In the genomic region with DNA sequence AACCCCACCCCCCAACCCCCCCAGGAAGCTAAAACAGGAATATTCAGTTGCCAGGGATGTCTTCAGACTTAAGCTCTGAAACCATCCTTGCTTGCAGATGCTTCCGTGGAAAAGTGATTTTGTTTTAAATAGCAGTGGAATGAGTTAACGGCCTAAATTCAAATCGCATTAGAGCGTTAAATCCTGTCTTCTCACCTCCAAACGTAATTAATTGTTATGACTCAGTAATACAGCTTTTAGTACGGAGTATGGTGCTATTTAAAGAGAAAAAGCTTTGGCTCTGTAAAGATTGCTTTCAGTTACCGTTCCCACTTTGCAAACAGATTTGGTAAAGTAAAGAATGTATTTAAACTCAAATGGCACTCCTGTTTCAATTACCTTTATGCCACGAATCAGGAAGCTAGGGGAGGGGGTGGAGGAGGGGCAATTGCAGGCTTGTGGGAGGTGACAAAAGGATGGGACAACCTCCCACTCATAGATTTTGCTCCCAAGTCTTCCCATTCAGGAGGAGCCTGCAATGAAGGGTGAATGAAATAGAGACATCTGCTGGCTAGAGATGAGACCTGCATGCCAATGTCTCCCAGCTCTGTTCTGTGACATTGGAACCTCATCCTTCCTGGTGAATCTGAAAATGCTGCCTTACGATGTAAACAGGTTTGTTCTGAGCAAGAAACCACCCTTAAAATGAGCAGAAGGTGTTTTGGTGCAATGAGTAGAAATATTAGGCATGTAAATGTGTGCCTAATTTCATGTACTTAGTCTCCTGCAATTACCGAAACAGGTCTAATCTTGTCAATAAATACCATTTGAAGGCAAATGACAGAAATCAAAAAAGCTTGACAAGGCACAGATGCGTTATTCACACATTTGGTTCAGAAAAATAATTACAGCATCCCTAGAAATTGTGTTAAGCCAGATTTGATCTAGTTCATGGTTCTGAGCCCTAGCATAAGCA, we compare ENCODE assay signal across 9 cellular contexts. TPM values are rescaled to one million over a fixed set of nuclear protein-coding genes. Genes with fewer than 3 reads are reported as not detected.
DNase-seq lines count a peak whose midpoint lies in the region; ATAC-seq lines count a peak whose summit lies in the region.
"Had no signal": no experiment of that assay in that cellular context is flagged by ENCODE, and none has a peak within 500 bp of the region (broad histone marks: within the 10 kb centered on the region; RNA-seq: fewer than 3 reads in every experiment).

No MANE protein-coding gene starts in this region.

- H3K9me3 ChIP-seq in neuronal stem cell (replicated peaks in 1 of 2; ENCODE audit: control insufficient read depth in 2 of 2, insufficient read depth in 1 of 2, low read depth in 1 of 2, low read length in 2 of 2) = no peaks in the 10 kb centered on the region

- peak; percentile 18 to 41 for DNase-seq in NCI-H187 (lab: John Stamatoyannopoulos, UW)
- no peak for DNase-seq in NCI-H187 treated with DMSO at 0.1 percent for 48 hours (lab: John Stamatoyannopoulos, UW)
- peak; percentile 69 for DNase-seq in NCI-H1105 (lab: John Stamatoyannopoulos, UW)
- peak; percentile 79 for DNase-seq in SW480 (ENCODE audit: low spot score)
- peak; percentile 59 for DNase-seq in foreskin melanocyte
- peak; percentile 56 for DNase-seq in neuronal stem cell (ENCODE audit: low spot score)
- no peak for DNase-seq in activated CD4-positive, alpha-beta memory T cell treated with anti-CD3 and anti-CD28 coated beads for 36 hours

- H4K8ac ChIP-seq in neuronal stem cell (ENCODE audit: low read depth, low read length) = no peak overlapping the region

- no peak overlapping the region for H2BK120ac ChIP-seq in neuronal stem cell (ENCODE audit: low read depth, low read length)

- no peaks in the 10 kb centered on the region for H3K36me3 Mint-ChIP-seq in activated CD4-positive, alpha-beta memory T cell treated with anti-CD3 and anti-CD28 coated beads for 36 hours
- H3K36me3 Mint-ChIP-seq: CD4-positive, CD25-positive, alpha-beta regulatory T cell had no signal

- H3K4me2 ChIP-seq in neuronal stem cell (ENCODE audit: insufficient read depth, low read length, poor library complexity, severe bottlenecking) = no peak overlapping the region

- no peak overlapping the region for H3K4ac ChIP-seq in neuronal stem cell (ENCODE audit: low read length)

- H3K27ac ChIP-seq in neuronal stem cell (replicated peaks; ENCODE audit: low read length) = no peak overlapping the region

- no peak overlapping the region for H3K27ac Mint-ChIP-seq in activated CD4-positive, alpha-beta memory T cell treated with anti-CD3 and anti-CD28 coated beads for 36 hours
- H3K27ac Mint-ChIP-seq: CD4-positive, CD25-positive, alpha-beta regulatory T cell had no signal

- H2AFZ ChIP-seq in neuronal stem cell (ENCODE audit: low read length) = no peak overlapping the region

- H3K4me1 ChIP-seq in neuronal stem cell (ENCODE audit: control insufficient read depth in 2 of 2, insufficient read depth in 1 of 2, low read depth in 1 of 2, low read length in 2 of 2) = peaks cover 0 to 2% of the 10 kb centered on the region in 2 donors

- no peak overlapping the region for H4K91ac ChIP-seq in neuronal stem cell (ENCODE audit: low read depth, low read length, poor library complexity)

- H3K27me3 Mint-ChIP-seq in activated CD4-positive, alpha-beta memory T cell treated with anti-CD3 and anti-CD28 coated beads for 36 hours = peaks cover 22% of the 10 kb centered on the region

- H3K9me3 Mint-ChIP-seq in activated CD4-positive, alpha-beta memory T cell treated with anti-CD3 and anti-CD28 coated beads for 36 hours = no peaks in the 10 kb centered on the region

- peaks cover 3% of the 10 kb centered on the region for H3K4me1 Mint-ChIP-seq in activated CD4-positive, alpha-beta memory T cell treated with anti-CD3 and anti-CD28 coated beads for 36 hours (ENCODE audit: low read depth)

- H3K79me1 ChIP-seq in neuronal stem cell (ENCODE audit: low read depth, low read length) = no peaks in the 10 kb centered on the region

- CTCF ChIA-PET in activated CD4-positive, alpha-beta memory T cell treated with anti-CD3 and anti-CD28 coated beads for 36 hours (lab: Charles Lee) = interaction anchor here (0.6 to 5.1 kb wide), 7 partner anchors 9 to 1927 kb away, joined by 3 to 21 read pairs (median 3); no protein-coding TSS in a partner anchor

- no peaks in the 10 kb centered on the region for H3K36me3 ChIP-seq in neuronal stem cell (replicated peaks in 1 of 2; ENCODE audit: control insufficient read depth in 2 of 2, insufficient read depth in 2 of 2, low read length in 2 of 2)

- POLR2A ChIA-PET in activated CD4-positive, alpha-beta memory T cell treated with anti-CD3 and anti-CD28 coated beads for 36 hours (lab: Charles Lee) = no interaction called here

- WGBS in neuronal stem cell (ENCODE audit: extremely low coverage in 2 of 2, insufficient read length in 2 of 2, insufficient replicate concordance in 1 of 2), 2 donors = no CpG with 5 or more reads among the region's 11 CpGs

- no peak overlapping the region for H3K4me3 ChIP-seq in neuronal stem cell (ENCODE audit: low read length in 2 of 2)

- ATAC-seq in HG02623 (IDR thresholded peaks at IDR 0.05; ENCODE audit: unreplicated experiment) = peak; percentile 87

- H3K14ac ChIP-seq in neuronal stem cell (ENCODE audit: low read length) = no peak overlapping the region

- H2AK5ac ChIP-seq in neuronal stem cell (ENCODE audit: low read depth, low read length) = no peak overlapping the region

- H2BK12ac ChIP-seq in neuronal stem cell (ENCODE audit: low read length) = no peak overlapping the region

- no peak overlapping the region for H2BK15ac ChIP-seq in neuronal stem cell (ENCODE audit: low read length)

- intact Hi-C loops in activated CD4-positive, alpha-beta memory T cell treated with anti-CD3 and anti-CD28 coated beads for 36 hours (cut with micrococcal nuclease) = no loop called here

- no peak overlapping the region for H3K9ac ChIP-seq in neuronal stem cell (ENCODE audit: low read depth, low read length, poor library complexity)

- no peak overlapping the region for H3K23ac ChIP-seq in neuronal stem cell (ENCODE audit: low read depth, low read length, poor library complexity)

- peaks cover 0 to 35% (median 11%) of the 10 kb centered on the region in 3 experiments for H3K27me3 ChIP-seq in neuronal stem cell (ENCODE audit: control insufficient read depth in 3 of 3, insufficient read depth in 3 of 3, low read depth in 1 of 3, low read length in 3 of 3)

- H3K18ac ChIP-seq in neuronal stem cell (ENCODE audit: low read length) = no peak overlapping the region

- H2BK5ac ChIP-seq in neuronal stem cell (ENCODE audit: low read length) = no peak overlapping the region

- H3K4me3 Mint-ChIP-seq in activated CD4-positive, alpha-beta memory T cell treated with anti-CD3 and anti-CD28 coated beads for 36 hours = no peak overlapping the region
- H3K4me3 Mint-ChIP-seq: CD4-positive, CD25-positive, alpha-beta regulatory T cell had no signal

RNA-seq across cellular contexts. Expression of gene PID1, which starts 2.6 kb away (rescaled TPM):
- 0.52 TPM for polyA plus RNA-seq in neuronal stem cell (2013, experiment 1 of 2)
- polyA plus RNA-seq in neuronal stem cell (2013, experiment 2 of 2) = 0.58 TPM
- not detected for total RNA-seq in activated CD4-positive, alpha-beta memory T cell treated with anti-CD3 and anti-CD28 coated beads for 36 hours
- total RNA-seq: CD4-positive, CD25-positive, alpha-beta regulatory T cell had no signal

Comparison
In these comparisons a context has a peak if more than half of its experiments do, and no peak if none do; other contexts are left out.
1. DNase-seq: peak in NCI-H187 (2 of 2), NCI-H1105 (single experiment), SW480 (single experiment), foreskin melanocyte (single experiment) and neuronal stem cell (single experiment); none in NCI-H187 treated with DMSO at 0.1 percent for 48 hours (single experiment) and activated CD4-positive, alpha-beta memory T cell treated with anti-CD3 and anti-CD28 coated beads for 36 hours (single experiment).